Comparison of ENCODE assay signal across 10 cellular contexts in the genomic region with DNA sequence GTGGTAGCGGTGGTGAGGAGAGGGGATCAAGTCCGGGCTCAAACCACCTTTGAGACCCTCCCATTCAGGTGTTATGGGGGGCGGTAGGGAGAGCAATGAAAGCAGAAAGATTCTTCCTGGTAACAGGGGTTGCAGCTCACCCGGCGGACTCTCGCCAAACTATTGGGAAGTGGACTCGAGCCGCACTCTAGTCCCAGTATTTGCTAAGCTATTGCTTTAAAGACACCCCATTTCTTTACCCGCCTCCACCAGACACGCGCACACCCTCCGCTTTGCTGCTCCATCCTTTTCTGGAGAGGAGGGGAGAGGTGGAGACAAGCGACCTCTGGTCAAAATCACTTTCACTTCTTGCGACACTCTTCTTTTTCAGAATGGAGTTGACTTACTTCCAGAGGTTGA. TPM values are rescaled to one million over a fixed set of nuclear protein-coding genes. Genes with fewer than 3 reads are reported as not detected.
DNase-seq lines count a peak whose midpoint lies in the region; ATAC-seq and TF ChIP-seq lines count a peak whose summit lies in the region.
"Had no signal": no experiment of that assay in that cellular context is flagged by ENCODE, and none has a peak within 500 bp of the region (broad histone marks: within the 10 kb centered on the region; RNA-seq: fewer than 3 reads in every experiment).

No MANE protein-coding gene starts in this region.

- CTCF ChIA-PET in activated CD8-positive, alpha-beta T cell treated with anti-CD3 and anti-CD28 coated beads for 36 hours (lab: Charles Lee): interaction anchor here (0.6 kb wide), 1 partner anchor 771 kb away, joined by 3 read pairs; no protein-coding TSS in a partner anchor

- DNase-seq in GM20000 (ENCODE audit: low spot score) (peak; percentile 32), left ventricle myocardium inferior (no peak), activated gamma-delta T cell (lab: John Stamatoyannopoulos, UW) (no peak), occipital lobe (lab: John Stamatoyannopoulos, UW) (no peak), LoVo (ENCODE audit: low spot score) (no peak)
- DNase-seq in activated CD8-positive, alpha-beta T cell treated with anti-CD3 and anti-CD28 coated beads for 36 hours: no peak
- DNase-seq in stimulated activated CD4-positive, alpha-beta T cell treated with anti-CD3 and anti-CD28 coated beads, Interleukin-4, amount 100 ng/mL, for 24 hours: no peak

- H3K4me3 Mint-ChIP-seq in activated CD8-positive, alpha-beta T cell treated with anti-CD3 and anti-CD28 coated beads for 36 hours: peak overlapping the region; percentile 24

- H3K27me3 Mint-ChIP-seq in activated CD8-positive, alpha-beta T cell treated with anti-CD3 and anti-CD28 coated beads for 36 hours: peaks cover 38% of the 10 kb centered on the region

- TF ChIP-seq CTCF in GM20000 (IDR thresholded peaks at IDR 0.05; ENCODE audit: extremely low read depth, missing control alignments) (no peak), left ventricle myocardium inferior (IDR thresholded peaks at IDR 0.05; ENCODE audit: borderline replicate concordance) (no peak)
- no peak for TF ChIP-seq CTCF in activated CD8-positive, alpha-beta T cell treated with anti-CD3 and anti-CD28 coated beads for 36 hours (IDR thresholded peaks at IDR 0.05)

- H3K4me2 ChIP-seq in skeletal muscle satellite cell (ENCODE audit: low read length): peak overlapping the region; percentile 61

- H3K9me3 Mint-ChIP-seq in activated CD8-positive, alpha-beta T cell treated with anti-CD3 and anti-CD28 coated beads for 36 hours: no peaks in the 10 kb centered on the region

- peaks cover 10% of the 10 kb centered on the region for H3K4me1 Mint-ChIP-seq in activated CD8-positive, alpha-beta T cell treated with anti-CD3 and anti-CD28 coated beads for 36 hours (ENCODE audit: low read depth)

- intact Hi-C loops in activated CD8-positive, alpha-beta T cell treated with anti-CD3 and anti-CD28 coated beads for 36 hours (cut with micrococcal nuclease): no loop called here
- intact Hi-C loops in left ventricle myocardium inferior (cut with micrococcal nuclease): no loop called here

- H3K27ac ChIP-seq in left ventricle myocardium inferior (replicated peaks): peak overlapping the region; percentile 70
- H3K27ac ChIP-seq: SJSA1 had no signal

- no peak for ATAC-seq in activated CD8-positive, alpha-beta T cell treated with anti-CD3 and anti-CD28 coated beads for 36 hours

- H3K4me3 ChIP-seq in left ventricle myocardium inferior (peak overlapping the region; percentile 66), skeletal muscle satellite cell (ENCODE audit: low read length) (peak overlapping the region; percentile 31)
- H3K4me3 ChIP-seq: SJSA1 had no signal

- H3K4me1 ChIP-seq in left ventricle myocardium inferior: peaks cover 10% of the 10 kb centered on the region
- peaks cover 6% of the 10 kb centered on the region for H3K4me1 ChIP-seq in skeletal muscle satellite cell (ENCODE audit: control insufficient read depth, insufficient read depth, low read length)
- H3K4me1 ChIP-seq: SJSA1 had no signal

- peaks cover 47% of the 10 kb centered on the region for H3K27me3 ChIP-seq in left ventricle myocardium inferior (ENCODE audit: low read depth)
- H3K27me3 ChIP-seq in skeletal muscle satellite cell (ENCODE audit: control insufficient read depth, insufficient read depth, low read length): peaks cover 59% of the 10 kb centered on the region

- H3K36me3 ChIP-seq in left ventricle myocardium inferior (no peaks in the 10 kb centered on the region), skeletal muscle satellite cell (ENCODE audit: insufficient read depth, low read length) (no peaks in the 10 kb centered on the region)
- H3K36me3 ChIP-seq: SJSA1 had no signal

- H3K27ac Mint-ChIP-seq in activated CD8-positive, alpha-beta T cell treated with anti-CD3 and anti-CD28 coated beads for 36 hours: no peak overlapping the region

- no peaks in the 10 kb centered on the region for H3K36me3 Mint-ChIP-seq in activated CD8-positive, alpha-beta T cell treated with anti-CD3 and anti-CD28 coated beads for 36 hours (ENCODE audit: low read depth)

- no peak overlapping the region for H3K9ac ChIP-seq in skeletal muscle satellite cell (ENCODE audit: low read depth, low read length)

- H3K9me3 ChIP-seq in left ventricle myocardium inferior (replicated peaks): no peaks in the 10 kb centered on the region
- H3K9me3 ChIP-seq in skeletal muscle satellite cell (replicated peaks; ENCODE audit: low read length): no peaks in the 10 kb centered on the region
- H3K9me3 ChIP-seq: SJSA1 had no signal

- POLR2A ChIA-PET in activated CD8-positive, alpha-beta T cell treated with anti-CD3 and anti-CD28 coated beads for 36 hours (lab: Charles Lee): no interaction called here

RNA-seq across cellular contexts. Expression of gene GABRA4, which starts 0.6 kb away (rescaled TPM):
- not detected for total RNA-seq in activated CD8-positive, alpha-beta T cell treated with anti-CD3 and anti-CD28 coated beads for 36 hours
- 33.7 TPM for total RNA-seq in left ventricle myocardium inferior
- total RNA-seq in skeletal muscle satellite cell (2012; rRNA removed): not detected in 2 replicates
- total RNA-seq in occipital lobe: 50.4 TPM
- total RNA-seq: SJSA1 had no signal

RNA-seq across cellular contexts. Expression of gene GABRB1, which starts 37.4 kb away (rescaled TPM):
- total RNA-seq in activated CD8-positive, alpha-beta T cell treated with anti-CD3 and anti-CD28 coated beads for 36 hours: not detected
- 4.0 TPM for total RNA-seq in left ventricle myocardium inferior
- total RNA-seq in skeletal muscle satellite cell (2012; rRNA removed): not detected in 2 replicates
- 158 TPM for total RNA-seq in occipital lobe
- total RNA-seq: SJSA1, skeletal muscle tissue had no signal

Comparison
In these comparisons a context has a peak if more than half of its experiments do, and no peak if none do; other contexts are left out.
1. RNA of gene GABRA4, which starts 0.6 kb away (total RNA-seq): 50.4 TPM in occipital lobe (single experiment) and 33.7 TPM in left ventricle myocardium inferior (single experiment); not detected in activated CD8-positive, alpha-beta T cell treated with anti-CD3 and anti-CD28 coated beads for 36 hours; every median in the first group is over 10 times any median in the second.
2. RNA of gene GABRB1, which starts 37.4 kb away (total RNA-seq): 158 TPM in occipital lobe (single experiment); 4.0 TPM in left ventricle myocardium inferior (single experiment) and not detected in activated CD8-positive, alpha-beta T cell treated with anti-CD3 and anti-CD28 coated beads for 36 hours; every median in the first group is over 10 times any median in the second.